26 cellular contexts compared by ENCODE assay signal in genomic region chr11:19912206-19913118, GRCh38.
DNase-seq lines count a peak whose midpoint lies in the region; ATAC-seq and TF ChIP-seq lines count a peak whose summit lies in the region.
"Had no signal": no experiment of that assay in that cellular context is flagged by ENCODE, and none has a peak within 500 bp of the region (broad histone marks: within the 10 kb centered on the region; RNA-seq: fewer than 3 reads in every experiment).

No MANE protein-coding gene starts in this region.

- H3K4me1 ChIP-seq in HUES48 (ENCODE audit: control insufficient read depth, insufficient read depth, low read length), result peaks cover 26% of the 10 kb centered on the region

- ATAC-seq in WTC11 (0 out of 2 replicates have a peak, but pooled peaks have one; percentile 18), GM18517 (IDR thresholded peaks at IDR 0.05; ENCODE audit: unreplicated experiment) (no peak)
- ATAC-seq: HCT116 had no signal

- H3K4me1 Mint-ChIP-seq in WTC11, result peaks cover 39% of the 10 kb centered on the region
- H3K4me1 Mint-ChIP-seq in osteocyte (ENCODE audit: unreplicated experiment), result peaks cover 37% of the 10 kb centered on the region
- H3K4me1 Mint-ChIP-seq: CD14-positive monocyte had no signal

- CTCF ChIA-PET in WTC11 (lab: Charles Lee), result interaction anchor here (0.7 to 1.6 kb wide), 6 partner anchors 9 to 188 kb away, joined by 3 to 4 read pairs (median 3); no protein-coding TSS in a partner anchor

- peaks cover 6% of the 10 kb centered on the region for H3K36me3 Mint-ChIP-seq in WTC11
- peaks cover 2% of the 10 kb centered on the region for H3K36me3 Mint-ChIP-seq in osteocyte (ENCODE audit: unreplicated experiment)
- H3K36me3 Mint-ChIP-seq: CD14-positive monocyte, IgD-negative memory B cell had no signal

- no peak for TF ChIP-seq CTCF in WTC11 (IDR thresholded peaks at IDR 0.05)
- TF ChIP-seq CTCF in osteocyte (IDR thresholded peaks at IDR 0.05), result no peak

- H3K27ac ChIP-seq in HUES48 (ENCODE audit: low read depth, low read length), result peak overlapping the region; percentile 53
- H3K27ac ChIP-seq: adrenal gland, brain microvascular endothelial cell, PC-9 had no signal

- no peaks in the 10 kb centered on the region for H3K9me3 ChIP-seq in HUES48 (ENCODE audit: control insufficient read depth, insufficient read depth, low read length)
- H3K9me3 ChIP-seq: adrenal gland, thoracic aorta had no signal

- H3K4me3 Mint-ChIP-seq in WTC11 (no peak overlapping the region), osteocyte (ENCODE audit: unreplicated experiment) (no peak overlapping the region)
- H3K4me3 Mint-ChIP-seq: CD14-positive monocyte, IgD-negative memory B cell had no signal

- H3K36me3 ChIP-seq in HUES48 (ENCODE audit: control insufficient read depth, insufficient read depth, low read length), result peaks cover 16% of the 10 kb centered on the region; the same call in 1 of the 2 replicates
- peaks cover 3% of the 10 kb centered on the region for H3K36me3 ChIP-seq in H7 (replicated peaks; ENCODE audit: control insufficient read depth, insufficient read depth, low read length)
- H3K36me3 ChIP-seq: adrenal gland, brain microvascular endothelial cell had no signal

- peak overlapping the region; percentile 58 for H3K27ac Mint-ChIP-seq in WTC11
- H3K27ac Mint-ChIP-seq in osteocyte (ENCODE audit: unreplicated experiment), result peak overlapping the region; percentile 61
- H3K27ac Mint-ChIP-seq: CD14-positive monocyte, IgD-negative memory B cell had no signal

- no peak overlapping the region for H3K9ac ChIP-seq in HUES48 (ENCODE audit: low read depth, low read length)

- H3K27me3 ChIP-seq in HUES48 (ENCODE audit: control insufficient read depth, insufficient read depth, low read length) (no peaks in the 10 kb centered on the region), H7 (ENCODE audit: control insufficient read depth, insufficient read depth, low read length) (no peaks in the 10 kb centered on the region)
- H3K27me3 ChIP-seq: adrenal gland, brain microvascular endothelial cell had no signal

- DNase-seq in WTC11 (ENCODE audit: low spot score), result no peak
- DNase-seq in left kidney (ENCODE audit: low read depth, low spot score), result peak; percentile 51
- no peak for DNase-seq in osteocyte (ENCODE audit: extremely low spot score, unreplicated experiment)
- DNase-seq in H7, result no peak
- no peak for DNase-seq in NCI-H187 (lab: John Stamatoyannopoulos, UW)
- DNase-seq: activated CD4-positive, CD25-positive, alpha-beta regulatory T cell treated with anti-CD3 and anti-CD28 coated beads, Interleukin-2, amount 50 U/mL, for 72 hours; activated T-cell treated with anti-CD3 and anti-CD28 coated beads, Interleukin-2, amount 50 U/mL, for 1 hour; brain microvascular endothelial cell; effector memory CD4-positive, alpha-beta T cell; EL; mammary epithelial cell; NCI-H1092 treated with DMSO at 0.1 percent for 48 hours; NCI-H2081; NCI-H446 treated with DMSO at 0.1 percent for 48 hours; occipital lobe; PC-9; Right ventricle myocardium superior; stimulated activated CD4-positive, alpha-beta T cell treated with anti-CD3 and anti-CD28 coated beads, Interleukin-4, amount 100 ng/mL, for 1 hour; stimulated activated naive CD4-positive, alpha-beta T cell treated with Interleukin-2 at 50 U/mL for 16 hours had no signal

- no peaks in the 10 kb centered on the region for H3K27me3 Mint-ChIP-seq in WTC11 (ENCODE audit: low read depth)
- no peaks in the 10 kb centered on the region for H3K27me3 Mint-ChIP-seq in osteocyte (ENCODE audit: unreplicated experiment)

- H3K4me3 ChIP-seq in HUES48 (ENCODE audit: low read depth, low read length), result no peak overlapping the region
- H3K4me3 ChIP-seq in H7 (ENCODE audit: insufficient read depth, low read depth, low read length), result no peak overlapping the region
- H3K4me3 ChIP-seq: adrenal gland, PC-9, thoracic aorta had no signal

- H3K9me3 Mint-ChIP-seq in WTC11 (no peaks in the 10 kb centered on the region), osteocyte (ENCODE audit: unreplicated experiment) (no peaks in the 10 kb centered on the region)
- H3K9me3 Mint-ChIP-seq: CD14-positive monocyte, IgD-negative memory B cell had no signal

- POLR2A ChIA-PET in WTC11 (lab: Charles Lee), result no interaction called here

TF ChIP-seq in WTC11, 78 proteins besides CTCF, POLR2A, EP300 and RAD21:
- TF ChIP-seq TEAD1 (CRISPR knock-in tag; IDR thresholded peaks at IDR 0.05) (no peak), NR2C2 (CRISPR knock-in tag; IDR thresholded peaks at IDR 0.05) (no peak), ATF6 (CRISPR knock-in tag; IDR thresholded peaks at IDR 0.05) (no peak), ZBTB21 (CRISPR knock-in tag; IDR thresholded peaks at IDR 0.05; ENCODE audit: borderline replicate concordance) (no peak), ATF1 (CRISPR knock-in tag; IDR thresholded peaks at IDR 0.05) (no peak), ZNF532 (CRISPR knock-in tag; IDR thresholded peaks at IDR 0.05; ENCODE audit: borderline replicate concordance) (no peak), ETV6 (CRISPR knock-in tag; IDR thresholded peaks at IDR 0.05) (no peak), FOXJ3 (CRISPR knock-in tag; IDR thresholded peaks at IDR 0.05; ENCODE audit: borderline replicate concordance) (no peak), FOXK1 (CRISPR knock-in tag; IDR thresholded peaks at IDR 0.05) (no peak), USF2 (CRISPR knock-in tag; IDR thresholded peaks at IDR 0.05) (no peak), ZMAT4 (CRISPR knock-in tag; IDR thresholded peaks at IDR 0.05) (no peak), PRRX2 (CRISPR knock-in tag; IDR thresholded peaks at IDR 0.05) (no peak), ZNF671 (CRISPR knock-in tag; IDR thresholded peaks at IDR 0.05) (no peak), GABPB1 (CRISPR knock-in tag; IDR thresholded peaks at IDR 0.05) (no peak), ESRRA (CRISPR knock-in tag; IDR thresholded peaks at IDR 0.05; ENCODE audit: borderline replicate concordance) (no peak)
